ENCODE assay signal across 23 cellular contexts in the genomic region with DNA sequence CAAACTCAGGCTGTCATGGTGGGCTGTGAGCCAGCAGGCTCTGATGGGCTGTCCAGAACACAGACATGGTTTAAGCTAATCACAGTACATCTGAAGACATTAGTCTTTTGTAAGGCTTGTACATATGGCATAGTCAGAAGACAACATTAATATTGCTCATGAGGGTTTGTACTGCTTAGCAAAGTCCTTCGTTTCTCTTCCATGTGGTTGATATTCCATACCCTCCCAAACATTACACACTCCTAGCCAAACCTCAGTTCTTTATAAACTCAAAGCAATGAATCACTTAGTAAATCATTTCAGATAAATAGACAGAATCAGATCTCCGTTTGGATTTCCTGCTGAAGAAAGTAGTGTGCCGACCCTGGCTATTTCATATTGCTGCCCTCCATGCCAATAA.
"Had no signal": no experiment of that assay in that cellular context is flagged by ENCODE, and none has a peak within 500 bp of the region (broad histone marks: within the 10 kb centered on the region; RNA-seq: fewer than 3 reads in every experiment).

No MANE protein-coding gene starts in this region.

- H3K27me3 Mint-ChIP-seq: natural killer cell treated with Interleukin-12 subunit alpha and Interleukin-12 subunit beta and Interleukin-15 and Interleukin-18, amount 100 ng/mL, for 72 hours had no signal

- H3K36me3 Mint-ChIP-seq: natural killer cell treated with Interleukin-12 subunit alpha and Interleukin-12 subunit beta and Interleukin-15 and Interleukin-18, amount 100 ng/mL, for 72 hours; stimulated activated effector memory CD8-positive, alpha-beta T cell treated with anti-CD3 and anti-CD28 coated beads, Interleukin-12 subunit alpha, Interleukin-12 subunit beta, amount 100 ng/mL, for 72 hours had no signal

- H3K27ac Mint-ChIP-seq: natural killer cell treated with Interleukin-12 subunit alpha and Interleukin-12 subunit beta and Interleukin-15 and Interleukin-18, amount 100 ng/mL, for 72 hours; stimulated activated effector memory CD8-positive, alpha-beta T cell treated with anti-CD3 and anti-CD28 coated beads, Interleukin-12 subunit alpha, Interleukin-12 subunit beta, amount 100 ng/mL, for 72 hours had no signal

- H3K4me3 Mint-ChIP-seq: natural killer cell treated with Interleukin-12 subunit alpha and Interleukin-12 subunit beta and Interleukin-15 and Interleukin-18, amount 100 ng/mL, for 72 hours; stimulated activated effector memory CD8-positive, alpha-beta T cell treated with anti-CD3 and anti-CD28 coated beads, Interleukin-12 subunit alpha, Interleukin-12 subunit beta, amount 100 ng/mL, for 72 hours had no signal

- ATAC-seq: esophagus mucosa; left ventricle myocardium superior; lower lobe of right lung; natural killer cell treated with Interleukin-12 subunit alpha and Interleukin-12 subunit beta and Interleukin-15 and Interleukin-18, amount 100 ng/mL, for 72 hours; psoas muscle; right cardiac atrium; stimulated activated effector memory CD8-positive, alpha-beta T cell treated with anti-CD3 and anti-CD28 coated beads, Interleukin-12 subunit alpha, Interleukin-12 subunit beta, amount 100 ng/mL, for 72 hours had no signal

- DNase-seq: dorsolateral prefrontal cortex; effector CD4-positive, alpha-beta T cell; foreskin melanocyte; head of caudate nucleus; left ventricle myocardium superior; lower lobe of right lung; occipital lobe; ovary; posterior cingulate gyrus; psoas muscle; right cardiac atrium; sigmoid colon; stimulated activated CD4-positive, alpha-beta T cell treated with anti-CD3 and anti-CD28 coated beads, Interleukin-2, amount 100 ng/mL, for 24 hours; stimulated activated CD4-positive, alpha-beta T cell treated with anti-CD3 and anti-CD28 coated beads, Interleukin-4, amount 100 ng/mL, for 24 hours; stimulated activated naive CD4-positive, alpha-beta T cell treated with Interleukin-2 at 50 U/mL for 16 hours; stomach; thyroid gland; trophoblast cell had no signal

- H3K4me1 Mint-ChIP-seq: stimulated activated effector memory CD8-positive, alpha-beta T cell treated with anti-CD3 and anti-CD28 coated beads, Interleukin-12 subunit alpha, Interleukin-12 subunit beta, amount 100 ng/mL, for 72 hours had no signal

- FAIRE-seq: colon, keratinocyte had no signal
